In genomic region chr19:55353356-55353802, GRCh38 we compare ENCODE assay signal across 9 cellular contexts. TPM values are rescaled to one million over a fixed set of nuclear protein-coding genes. Genes with fewer than 3 reads are reported as not detected.
DNase-seq lines count a peak whose midpoint lies in the region; ATAC-seq, FAIRE-seq and TF ChIP-seq lines count a peak whose summit lies in the region.
"Had no signal": no experiment of that assay in that cellular context is flagged by ENCODE, and none has a peak within 500 bp of the region (broad histone marks: within the 10 kb centered on the region; RNA-seq: fewer than 3 reads in every experiment).

No MANE protein-coding gene starts in this region.

- peak in 1 of 2 donors; percentile 16 for ATAC-seq in activated T-cell treated with anti-CD3 and anti-CD28 coated beads, Interleukin-2, amount 50 U/mL, for 4 hours
- no peak for ATAC-seq in HepG2
- ATAC-seq in gastroesophageal sphincter = no peak
- no peak for ATAC-seq in HG02642 (IDR thresholded peaks at IDR 0.05; ENCODE audit: poor library complexity, unreplicated experiment)

- no TSS peak for BruUV-seq in HepG2 (replicated peaks; lab: Mats Ljungman, UMichigan)

- peak overlapping the region; percentile 88 for H3K4me2 ChIP-seq in HepG2 (ENCODE audit: low read depth, low read length)

- no peak for DNase-seq in activated T-cell treated with anti-CD3 and anti-CD28 coated beads, Interleukin-2, amount 50 U/mL, for 4 hours
- DNase-seq in activated T-cell treated with anti-CD3 and anti-CD28 coated beads for 4 hours (no peak), adipocyte (ENCODE audit: low read depth) (no peak), HepG2 (ENCODE audit: low spot score) (no peak), tibial artery (no peak), G401 (ENCODE audit: low spot score) (no peak)

- no peaks in the 10 kb centered on the region for H3K79me2 ChIP-seq in HepG2 (ENCODE audit: insufficient read depth, low read length)

- H3K27ac ChIP-seq in HepG2 (ENCODE audit: extremely low read length, insufficient read depth, low read length) (no peak overlapping the region), tibial artery (no peak overlapping the region), gastroesophageal sphincter (no peak overlapping the region)

- H3K36me3 Mint-ChIP-seq in activated T-cell treated with anti-CD3 and anti-CD28 coated beads, Interleukin-2, amount 50 U/mL, for 4 hours (ENCODE audit: insufficient read depth) = no peaks in the 10 kb centered on the region

- no peak overlapping the region for H2AFZ ChIP-seq in HepG2 (ENCODE audit: low read length)

- H3K4me1 ChIP-seq in adipocyte (ENCODE audit: control insufficient read depth, insufficient read depth, low read length) (no peaks in the 10 kb centered on the region), HepG2 (ENCODE audit: insufficient read depth, low read length) (peaks cover 19% of the 10 kb centered on the region), tibial artery (peaks cover 0 to 22% (median 18%) of the 10 kb centered on the region in 4 donors), gastroesophageal sphincter (peaks cover 0 to 26% (median 17%) of the 10 kb centered on the region in 3 donors)

- H4K20me1 ChIP-seq in HepG2 (ENCODE audit: insufficient read depth, low read length) = 0 out of 2 replicates have a peak, but pooled peaks cover 4% of the 10 kb centered on the region

- H3K4me3 ChIP-seq in adipocyte (ENCODE audit: low read length) = peak overlapping the region; percentile 54
- peak overlapping the region; percentile 30 to 74 (median 65) for H3K4me3 ChIP-seq in HepG2 (replicated peaks in 1 of 3; ENCODE audit: insufficient read depth in 1 of 3, low read depth in 2 of 3, low read length in 3 of 3)
- H3K4me3 ChIP-seq in tibial artery = peak overlapping the region; percentile 22 to 47
- H3K4me3 ChIP-seq in gastroesophageal sphincter = peak overlapping the region in 1 of 2 donors; percentile 45

- peak overlapping the region; percentile 75 for H3K4me3 Mint-ChIP-seq in activated T-cell treated with anti-CD3 and anti-CD28 coated beads, Interleukin-2, amount 50 U/mL, for 4 hours

- TF ChIP-seq EP300 in HepG2 (IDR thresholded peaks at IDR 0.05; ENCODE audit: low read depth in 2 of 2, low read length in 2 of 2) = no peak
- TF ChIP-seq EP300 in HepG2 (CRISPR knock-in tag; IDR thresholded peaks at IDR 0.05; ENCODE audit: borderline replicate concordance) = no peak
- no peak for TF ChIP-seq EP300 in gastroesophageal sphincter (IDR thresholded peaks at IDR 0.05)

- TF ChIP-seq POLR2A in HepG2 (IDR thresholded peaks at IDR 0.05; ENCODE audit: insufficient read depth in 1 of 2, low read depth in 2 of 2, low read length in 2 of 2) = no peak
- TF ChIP-seq POLR2A in gastroesophageal sphincter (IDR thresholded peaks at IDR 0.05) = no peak

- H3K27me3 Mint-ChIP-seq in activated T-cell treated with anti-CD3 and anti-CD28 coated beads, Interleukin-2, amount 50 U/mL, for 4 hours (ENCODE audit: low read depth) = peaks cover 50% of the 10 kb centered on the region

- FAIRE-seq in HepG2 (lab: Jason Lieb, UNC) = no peak

- no peaks in the 10 kb centered on the region for H3K36me3 ChIP-seq in adipocyte (ENCODE audit: control insufficient read depth, insufficient read depth, low read length, severe bottlenecking)
- H3K36me3 ChIP-seq in HepG2 (replicated peaks in 1 of 2; ENCODE audit: control insufficient read depth in 1 of 2, insufficient read depth in 2 of 2, low read length in 2 of 2) = no peaks in the 10 kb centered on the region
- H3K36me3 ChIP-seq in tibial artery = no peaks in the 10 kb centered on the region
- H3K36me3 ChIP-seq in gastroesophageal sphincter = no peaks in the 10 kb centered on the region

- in situ Hi-C loops in HepG2 (cut with HindIII; ENCODE audit: extremely low pct_ligation_motif_present, low pct_unique_long_range_greater_than_20kb) = no loop called here
- in situ Hi-C loops in G401 (cut with HindIII; ENCODE audit: low sequenced_read_pairs) = no loop called here

- intact Hi-C loops in HepG2 (cut with micrococcal nuclease; ENCODE audit: unreplicated experiment) = no loop called here
- intact Hi-C loops in tibial artery (cut with DNase I; ENCODE audit: low total_unique reads) = no loop called here

- TF ChIP-seq CTCF in HepG2 (CRISPR knock-in tag; IDR thresholded peaks at IDR 0.05) = no peak
- TF ChIP-seq CTCF in tibial artery (IDR thresholded peaks at IDR 0.05) = no peak
- no peak for TF ChIP-seq CTCF in gastroesophageal sphincter (IDR thresholded peaks at IDR 0.05)

- H3K9me3 ChIP-seq in adipocyte (ENCODE audit: control insufficient read depth, low read length) (no peaks in the 10 kb centered on the region), HepG2 (ENCODE audit: low read length) (no peaks in the 10 kb centered on the region), tibial artery (no peaks in the 10 kb centered on the region), gastroesophageal sphincter (no peaks in the 10 kb centered on the region)

- CTCF ChIA-PET in HepG2 (lab: Yijun Ruan, JAX; ENCODE audit: low intra/inter-chr PET ratio, low total read pairs) = no interaction called here

- H3K9me3 Mint-ChIP-seq in activated T-cell treated with anti-CD3 and anti-CD28 coated beads, Interleukin-2, amount 50 U/mL, for 4 hours = no peaks in the 10 kb centered on the region

- H3K27me3 ChIP-seq in adipocyte (replicated peaks; ENCODE audit: control insufficient read depth, insufficient read depth, low read length) (peaks cover 37% of the 10 kb centered on the region), HepG2 (ENCODE audit: control insufficient read depth in 1 of 2, insufficient read depth in 2 of 2, low read length in 2 of 2) (peaks cover 8 to 55% of the 10 kb centered on the region in 2 experiments; a peak in 4 of 5 replicates), tibial artery (peaks cover 12 to 85% of the 10 kb centered on the region in 2 donors), gastroesophageal sphincter (peaks cover 89% of the 10 kb centered on the region)

- POLR2A ChIA-PET in HepG2 (lab: Yijun Ruan, JAX) = interaction anchor here (1.8 kb wide), 1 partner anchor 14 kb away, joined by 4 read pairs; the partner anchor contains the start of gene KMT5C

- 15% methylated on average over 15 of the region's 24 CpGs for WGBS in HepG2 (ENCODE audit: low lambda C conversion rate)
- WGBS in gastroesophageal sphincter (ENCODE audit: low coverage in 1 of 2), 2 donors = 6% methylated on average over 3 of the region's 24 CpGs; no CpG with 5 or more reads in 1 of the 2 donors

- TF ChIP-seq RAD21 in HepG2 (CRISPR knock-in tag; IDR thresholded peaks at IDR 0.05) = no peak

- no peak overlapping the region for H3K9ac ChIP-seq in adipocyte (ENCODE audit: low read length)
- 0 out of 2 replicates have a peak overlapping the region, but pooled peaks have one; percentile 29 for H3K9ac ChIP-seq in HepG2 (ENCODE audit: insufficient read depth, low read depth, low read length)

- peaks cover 19% of the 10 kb centered on the region for H3K4me1 Mint-ChIP-seq in activated T-cell treated with anti-CD3 and anti-CD28 coated beads, Interleukin-2, amount 50 U/mL, for 4 hours (ENCODE audit: low read depth)

RNA-seq across cellular contexts. Expression of gene COX6B2, which starts 1.1 kb away (rescaled TPM):
- not detected for total RNA-seq in activated T-cell treated with anti-CD3 and anti-CD28 coated beads, Interleukin-2, amount 50 U/mL, for 4 hours
- total RNA-seq in HepG2 (2016; rRNA removed; fragmentation: Illumina TruSeq; extraction: Trizol) (not detected in 2 replicates), gastroesophageal sphincter (not detected)
- not detected in 2 replicates for total RNA-seq in HepG2 (2016; cell fraction: cytosol; rRNA removed; fragmentation: Illumina TruSeq; extraction: Trizol; ENCODE audit: low read depth)
- total RNA-seq in HepG2 (2016; cell fraction: insoluble cytoplasmic fraction; rRNA removed; fragmentation: Illumina TruSeq; extraction: Trizol) = not detected in 2 replicates
- not detected in 2 replicates for total RNA-seq in HepG2 (2016; cell fraction: membrane; rRNA removed; fragmentation: Illumina TruSeq; extraction: Trizol)
- not detected in 2 replicates for total RNA-seq in HepG2 (2016; cell fraction: nucleus; rRNA removed; fragmentation: Illumina TruSeq; extraction: Trizol)
- polyA plus RNA-seq in HepG2 (2011; rRNA removed) = 0.16 and 0.21 TPM in 2 replicates
- polyA plus RNA-seq in HepG2 (2011; cell fraction: cytosol; rRNA removed) = 0.04 and 0.05 TPM in 2 replicates
- 0.43 and 1.4 TPM in 2 replicates for polyA plus RNA-seq in HepG2 (2011; cell fraction: nucleus; rRNA removed)
- 0.28 TPM in 2 replicates for polyA plus RNA-seq in HepG2 (2012)
- polyA plus RNA-seq in HepG2 (2016; cell fraction: cytosol; fragmentation: Illumina TruSeq; extraction: Trizol; ENCODE audit: low read depth) = not detected in 2 replicates
- polyA plus RNA-seq in HepG2 (2016; cell fraction: insoluble cytoplasmic fraction; fragmentation: Illumina TruSeq; extraction: Trizol; ENCODE audit: low read depth) = not detected in 2 replicates
- polyA plus RNA-seq in HepG2 (2016; cell fraction: membrane; fragmentation: Illumina TruSeq; extraction: Trizol; ENCODE audit: low read depth) = not detected in 2 replicates
- not detected in 2 replicates for polyA plus RNA-seq in HepG2 (2016; cell fraction: nucleus; fragmentation: Illumina TruSeq; extraction: Trizol; ENCODE audit: insufficient read depth, low read depth)
- 0.16 TPM in 1 of 2 replicates, not detected in the other for polyA minus RNA-seq in HepG2 (2011; rRNA and poly(A)+ RNA removed; ENCODE audit: low replicate concordance)
- polyA minus RNA-seq in HepG2 (2011; cell fraction: cytosol; rRNA and poly(A)+ RNA removed) = not detected in 2 replicates
- polyA minus RNA-seq in HepG2 (2011; cell fraction: nucleus; rRNA and poly(A)+ RNA removed) = not detected in 2 replicates
- 5.8 TPM in 2 replicates for total RNA-seq in G401 (2014; rRNA removed; shearing (Covaris generic))

RNA-seq across cellular contexts. Expression of gene GARIN5B, which starts 9.7 kb away (rescaled TPM):
- not detected for total RNA-seq in activated T-cell treated with anti-CD3 and anti-CD28 coated beads, Interleukin-2, amount 50 U/mL, for 4 hours
- total RNA-seq in HepG2 (2016; rRNA removed; fragmentation: Illumina TruSeq; extraction: Trizol) (not detected in 2 replicates), gastroesophageal sphincter (not detected)
- total RNA-seq in HepG2 (2016; cell fraction: cytosol; rRNA removed; fragmentation: Illumina TruSeq; extraction: Trizol; ENCODE audit: low read depth) = not detected in 2 replicates
- not detected in 2 replicates for total RNA-seq in HepG2 (2016; cell fraction: insoluble cytoplasmic fraction; rRNA removed; fragmentation: Illumina TruSeq; extraction: Trizol)
- total RNA-seq in HepG2 (2016; cell fraction: membrane; rRNA removed; fragmentation: Illumina TruSeq; extraction: Trizol) = not detected in 2 replicates
- not detected in 2 replicates for total RNA-seq in HepG2 (2016; cell fraction: nucleus; rRNA removed; fragmentation: Illumina TruSeq; extraction: Trizol)
- polyA plus RNA-seq in HepG2 (2011; rRNA removed) = 0.03 TPM in 1 of 2 replicates, not detected in the other
- not detected in 2 replicates for polyA plus RNA-seq in HepG2 (2011; cell fraction: cytosol; rRNA removed)
- polyA plus RNA-seq in HepG2 (2011; cell fraction: nucleus; rRNA removed) = 0.31 and 0.59 TPM in 2 replicates
- 0.09 TPM in 1 of 2 replicates, not detected in the other for polyA plus RNA-seq in HepG2 (2012)
- polyA plus RNA-seq in HepG2 (2016; cell fraction: cytosol; fragmentation: Illumina TruSeq; extraction: Trizol; ENCODE audit: low read depth) = not detected in 2 replicates
- polyA plus RNA-seq in HepG2 (2016; cell fraction: insoluble cytoplasmic fraction; fragmentation: Illumina TruSeq; extraction: Trizol; ENCODE audit: low read depth) = not detected in 2 replicates
- polyA plus RNA-seq in HepG2 (2016; cell fraction: membrane; fragmentation: Illumina TruSeq; extraction: Trizol; ENCODE audit: low read depth) = not detected in 2 replicates
- not detected in 2 replicates for polyA plus RNA-seq in HepG2 (2016; cell fraction: nucleus; fragmentation: Illumina TruSeq; extraction: Trizol; ENCODE audit: insufficient read depth, low read depth)
- polyA minus RNA-seq in HepG2 (2011; rRNA and poly(A)+ RNA removed; ENCODE audit: low replicate concordance) = not detected in 2 replicates
- not detected in 2 replicates for polyA minus RNA-seq in HepG2 (2011; cell fraction: cytosol; rRNA and poly(A)+ RNA removed)
- 0.25 TPM in 1 of 2 replicates, not detected in the other for polyA minus RNA-seq in HepG2 (2011; cell fraction: nucleus; rRNA and poly(A)+ RNA removed)
- not detected in 2 replicates for total RNA-seq in G401 (2014; rRNA removed; shearing (Covaris generic))
- polyA plus RNA-seq: adipose tissue had no signal

RNA-seq across cellular contexts. Expression of gene KMT5C, which starts 13.7 kb away (rescaled TPM):
- 1 to 10 TPM; 8.1 to 9.2 (median 8.6) TPM for total RNA-seq in activated T-cell treated with anti-CD3 and anti-CD28 coated beads, Interleukin-2, amount 50 U/mL, for 4 hours
- total RNA-seq in HepG2 (2016; rRNA removed; fragmentation: Illumina TruSeq; extraction: Trizol) (2.1 and 5.5 TPM in 2 replicates), gastroesophageal sphincter (10 to 100 TPM in 2 of 4 donors, 1 to 10 TPM in 2; 3.4 to 11.2 (median 9.2) TPM)
- 1.8 and 2.2 TPM in 2 replicates for total RNA-seq in HepG2 (2016; cell fraction: cytosol; rRNA removed; fragmentation: Illumina TruSeq; extraction: Trizol; ENCODE audit: low read depth)
- 1.8 and 4.7 TPM in 2 replicates for total RNA-seq in HepG2 (2016; cell fraction: insoluble cytoplasmic fraction; rRNA removed; fragmentation: Illumina TruSeq; extraction: Trizol)
- 3.9 and 4.5 TPM in 2 replicates for total RNA-seq in HepG2 (2016; cell fraction: membrane; rRNA removed; fragmentation: Illumina TruSeq; extraction: Trizol)
- 5.3 and 6.2 TPM in 2 replicates for total RNA-seq in HepG2 (2016; cell fraction: nucleus; rRNA removed; fragmentation: Illumina TruSeq; extraction: Trizol)
- polyA plus RNA-seq in HepG2 (2011; rRNA removed) = 9.0 and 11.8 TPM in 2 replicates
- polyA plus RNA-seq in HepG2 (2011; cell fraction: cytosol; rRNA removed) = 6.6 and 8.7 TPM in 2 replicates
- polyA plus RNA-seq in HepG2 (2011; cell fraction: nucleus; rRNA removed) = 46.8 and 58.8 TPM in 2 replicates
- polyA plus RNA-seq in HepG2 (2012) = 10.0 and 13.2 TPM in 2 replicates
- polyA plus RNA-seq in HepG2 (2016; cell fraction: cytosol; fragmentation: Illumina TruSeq; extraction: Trizol; ENCODE audit: low read depth) = 1.3 and 1.4 TPM in 2 replicates
- polyA plus RNA-seq in HepG2 (2016; cell fraction: insoluble cytoplasmic fraction; fragmentation: Illumina TruSeq; extraction: Trizol; ENCODE audit: low read depth) = 2.6 and 4.4 TPM in 2 replicates
- 2.5 and 3.8 TPM in 2 replicates for polyA plus RNA-seq in HepG2 (2016; cell fraction: membrane; fragmentation: Illumina TruSeq; extraction: Trizol; ENCODE audit: low read depth)
- 14.7 and 16.2 TPM in 2 replicates for polyA plus RNA-seq in HepG2 (2016; cell fraction: nucleus; fragmentation: Illumina TruSeq; extraction: Trizol; ENCODE audit: insufficient read depth, low read depth)
- 9.0 and 17.8 TPM in 2 replicates for polyA minus RNA-seq in HepG2 (2011; rRNA and poly(A)+ RNA removed; ENCODE audit: low replicate concordance)
- polyA minus RNA-seq in HepG2 (2011; cell fraction: cytosol; rRNA and poly(A)+ RNA removed) = 4.7 and 5.3 TPM in 2 replicates
- 7.0 and 12.1 TPM in 2 replicates for polyA minus RNA-seq in HepG2 (2011; cell fraction: nucleus; rRNA and poly(A)+ RNA removed)
- total RNA-seq in G401 (2014; rRNA removed; shearing (Covaris generic)) = 17.7 and 20.8 TPM in 2 replicates

RNA-seq across cellular contexts. Expression of gene IL11, which starts 16.9 kb away (rescaled TPM):
- total RNA-seq in activated T-cell treated with anti-CD3 and anti-CD28 coated beads, Interleukin-2, amount 50 U/mL, for 4 hours = under 1 TPM; 0.18 to 0.46 (median 0.35) TPM
- total RNA-seq in HepG2 (2016; rRNA removed; fragmentation: Illumina TruSeq; extraction: Trizol) (2.9 and 3.0 TPM in 2 replicates), gastroesophageal sphincter (under 1 TPM in 1 of 4 donors, not detected in 3; 0.67 TPM)
- 3.4 and 3.8 TPM in 2 replicates for total RNA-seq in HepG2 (2016; cell fraction: cytosol; rRNA removed; fragmentation: Illumina TruSeq; extraction: Trizol; ENCODE audit: low read depth)
- total RNA-seq in HepG2 (2016; cell fraction: insoluble cytoplasmic fraction; rRNA removed; fragmentation: Illumina TruSeq; extraction: Trizol) = 1.8 and 3.5 TPM in 2 replicates
- total RNA-seq in HepG2 (2016; cell fraction: membrane; rRNA removed; fragmentation: Illumina TruSeq; extraction: Trizol) = 6.4 and 6.5 TPM in 2 replicates
- total RNA-seq in HepG2 (2016; cell fraction: nucleus; rRNA removed; fragmentation: Illumina TruSeq; extraction: Trizol) = 1.9 and 2.4 TPM in 2 replicates
- polyA plus RNA-seq in HepG2 (2011; rRNA removed) = 2.5 and 4.5 TPM in 2 replicates
- 2.8 and 3.0 TPM in 2 replicates for polyA plus RNA-seq in HepG2 (2011; cell fraction: cytosol; rRNA removed)
- polyA plus RNA-seq in HepG2 (2011; cell fraction: nucleus; rRNA removed) = 5.1 and 7.0 TPM in 2 replicates
- polyA plus RNA-seq in HepG2 (2012) = 0.95 and 4.9 TPM in 2 replicates
- polyA plus RNA-seq in HepG2 (2016; cell fraction: cytosol; fragmentation: Illumina TruSeq; extraction: Trizol; ENCODE audit: low read depth) = 3.0 and 3.3 TPM in 2 replicates
- 2.0 and 2.8 TPM in 2 replicates for polyA plus RNA-seq in HepG2 (2016; cell fraction: insoluble cytoplasmic fraction; fragmentation: Illumina TruSeq; extraction: Trizol; ENCODE audit: low read depth)
- 3.5 and 3.7 TPM in 2 replicates for polyA plus RNA-seq in HepG2 (2016; cell fraction: membrane; fragmentation: Illumina TruSeq; extraction: Trizol; ENCODE audit: low read depth)
- 3.7 and 4.1 TPM in 2 replicates for polyA plus RNA-seq in HepG2 (2016; cell fraction: nucleus; fragmentation: Illumina TruSeq; extraction: Trizol; ENCODE audit: insufficient read depth, low read depth)
- 0.89 and 2.4 TPM in 2 replicates for polyA minus RNA-seq in HepG2 (2011; rRNA and poly(A)+ RNA removed; ENCODE audit: low replicate concordance)
- polyA minus RNA-seq in HepG2 (2011; cell fraction: cytosol; rRNA and poly(A)+ RNA removed) = 2.2 and 2.6 TPM in 2 replicates
- 0.62 and 0.77 TPM in 2 replicates for polyA minus RNA-seq in HepG2 (2011; cell fraction: nucleus; rRNA and poly(A)+ RNA removed)
- 6.5 and 8.4 TPM in 2 replicates for total RNA-seq in G401 (2014; rRNA removed; shearing (Covaris generic))

RNA-seq across cellular contexts. Expression of gene TMEM190, which starts 23.2 kb away (rescaled TPM):
- total RNA-seq in activated T-cell treated with anti-CD3 and anti-CD28 coated beads, Interleukin-2, amount 50 U/mL, for 4 hours = not detected
- total RNA-seq in HepG2 (2016; rRNA removed; fragmentation: Illumina TruSeq; extraction: Trizol) (0.35 TPM in 1 of 2 replicates, not detected in the other), gastroesophageal sphincter (not detected)
- total RNA-seq in HepG2 (2016; cell fraction: cytosol; rRNA removed; fragmentation: Illumina TruSeq; extraction: Trizol; ENCODE audit: low read depth) = 0.81 TPM in 1 of 2 replicates, not detected in the other
- total RNA-seq in HepG2 (2016; cell fraction: insoluble cytoplasmic fraction; rRNA removed; fragmentation: Illumina TruSeq; extraction: Trizol) = 0.37 and 0.43 TPM in 2 replicates
- 0.59 and 0.72 TPM in 2 replicates for total RNA-seq in HepG2 (2016; cell fraction: membrane; rRNA removed; fragmentation: Illumina TruSeq; extraction: Trizol)
- total RNA-seq in HepG2 (2016; cell fraction: nucleus; rRNA removed; fragmentation: Illumina TruSeq; extraction: Trizol) = not detected in 2 replicates
- polyA plus RNA-seq in HepG2 (2011; rRNA removed) = 0.83 and 1.6 TPM in 2 replicates
- 1.1 and 1.9 TPM in 2 replicates for polyA plus RNA-seq in HepG2 (2011; cell fraction: cytosol; rRNA removed)
- 3.0 and 3.8 TPM in 2 replicates for polyA plus RNA-seq in HepG2 (2011; cell fraction: nucleus; rRNA removed)
- polyA plus RNA-seq in HepG2 (2012) = 1.3 and 1.4 TPM in 2 replicates
- 0.54 and 1.0 TPM in 2 replicates for polyA plus RNA-seq in HepG2 (2016; cell fraction: cytosol; fragmentation: Illumina TruSeq; extraction: Trizol; ENCODE audit: low read depth)
- polyA plus RNA-seq in HepG2 (2016; cell fraction: insoluble cytoplasmic fraction; fragmentation: Illumina TruSeq; extraction: Trizol; ENCODE audit: low read depth) = 0.67 and 0.95 TPM in 2 replicates
- not detected in 2 replicates for polyA plus RNA-seq in HepG2 (2016; cell fraction: membrane; fragmentation: Illumina TruSeq; extraction: Trizol; ENCODE audit: low read depth)
- 1.3 TPM in 1 of 2 replicates, not detected in the other for polyA plus RNA-seq in HepG2 (2016; cell fraction: nucleus; fragmentation: Illumina TruSeq; extraction: Trizol; ENCODE audit: insufficient read depth, low read depth)
- polyA minus RNA-seq in HepG2 (2011; rRNA and poly(A)+ RNA removed; ENCODE audit: low replicate concordance) = 0.30 TPM in 1 of 2 replicates, not detected in the other
- polyA minus RNA-seq in HepG2 (2011; cell fraction: cytosol; rRNA and poly(A)+ RNA removed) = not detected in 2 replicates
- not detected in 2 replicates for polyA minus RNA-seq in HepG2 (2011; cell fraction: nucleus; rRNA and poly(A)+ RNA removed)
- total RNA-seq in G401 (2014; rRNA removed; shearing (Covaris generic)) = 4.0 and 14.0 TPM in 2 replicates
- polyA plus RNA-seq: adipose tissue had no signal
